In genomic region chr4:162465356-162465755, GRCh38 we compare ENCODE assay signal across 4 cellular contexts.
A peak's percentile ranks its signal among the peaks of the same experiment; 100 is the strongest.
DNase-seq lines count a peak whose midpoint lies in the region; ATAC-seq, FAIRE-seq and TF ChIP-seq lines count a peak whose summit lies in the region.
"Not testable (repeated sequence)": the region's sequence is repeated elsewhere in the genome, so short reads cannot be mapped to it uniquely, and the experiment has no call there.

No MANE protein-coding gene starts in this region.

- TF ChIP-seq EP300 in HepG2 (IDR thresholded peaks at IDR 0.05; ENCODE audit: low read depth in 2 of 2, low read length in 2 of 2); HepG2 (CRISPR knock-in tag; IDR thresholded peaks at IDR 0.05; ENCODE audit: borderline replicate concordance): not testable (repeated sequence)

- H3K27me3 ChIP-seq in HepG2 (ENCODE audit: control insufficient read depth in 1 of 2, insufficient read depth in 2 of 2, low read length in 2 of 2); neural progenitor cell: not testable (repeated sequence)

- not testable (repeated sequence) for H3K79me2 ChIP-seq in HepG2 (ENCODE audit: insufficient read depth, low read length); neural progenitor cell (ENCODE audit: low read depth)

- H3K27me3 Mint-ChIP-seq in neural progenitor cell (ENCODE audit: insufficient read depth, low read depth): not testable (repeated sequence)

- H3K36me3 ChIP-seq in HepG2 (replicated peaks in 1 of 2; ENCODE audit: control insufficient read depth in 1 of 2, insufficient read depth in 2 of 2, low read length in 2 of 2); neural progenitor cell: not testable (repeated sequence)

- in situ Hi-C loops in HepG2 (cut with HindIII; ENCODE audit: extremely low pct_ligation_motif_present, low pct_unique_long_range_greater_than_20kb): not testable (repeated sequence)

- ATAC-seq in HepG2: not testable (repeated sequence)

- H3K9me3 Mint-ChIP-seq in neural progenitor cell: not testable (repeated sequence)

- H3F3A ChIP-seq in neural progenitor cell (ENCODE audit: low read depth): not testable (repeated sequence)

- H3K4me2 ChIP-seq in HepG2 (ENCODE audit: low read depth, low read length); neural progenitor cell: not testable (repeated sequence)

- not testable (repeated sequence) for H3K36me3 Mint-ChIP-seq in neural progenitor cell

- not testable (repeated sequence) for H3K4me1 Mint-ChIP-seq in neural progenitor cell

- CTCF ChIA-PET in HepG2 (lab: Yijun Ruan, JAX; ENCODE audit: low intra/inter-chr PET ratio, low total read pairs): not testable (repeated sequence)

- not testable (repeated sequence) for TF ChIP-seq CTCF in HepG2 (CRISPR knock-in tag; IDR thresholded peaks at IDR 0.05); neural progenitor cell (IDR thresholded peaks at IDR 0.05)

- not testable (repeated sequence) for H3K4me1 ChIP-seq in HepG2 (ENCODE audit: insufficient read depth, low read length); neural progenitor cell

- not testable (repeated sequence) for TF ChIP-seq RAD21 in HepG2 (CRISPR knock-in tag; IDR thresholded peaks at IDR 0.05)

- H3K9ac ChIP-seq in HepG2 (ENCODE audit: insufficient read depth, low read depth, low read length); neural progenitor cell: not testable (repeated sequence)

- intact Hi-C loops in HepG2 (cut with micrococcal nuclease; ENCODE audit: unreplicated experiment): loop anchor here (10.0 kb wide), 1 partner anchor 1141 kb away; no protein-coding TSS in a partner anchor

- not testable (repeated sequence) for H3K4me3 Mint-ChIP-seq in neural progenitor cell

- H3K27ac ChIP-seq in HepG2 (ENCODE audit: extremely low read length, insufficient read depth, low read length); neural progenitor cell: not testable (repeated sequence)

- H4K20me1 ChIP-seq in HepG2 (ENCODE audit: insufficient read depth, low read length); neural progenitor cell (ENCODE audit: low read depth): not testable (repeated sequence)

- not testable (repeated sequence) for H3K27ac Mint-ChIP-seq in neural progenitor cell

- not testable (repeated sequence) for TF ChIP-seq POLR2A in HepG2 (IDR thresholded peaks at IDR 0.05; ENCODE audit: insufficient read depth in 1 of 2, low read depth in 2 of 2, low read length in 2 of 2)

- POLR2A ChIA-PET in HepG2 (lab: Yijun Ruan, JAX): not testable (repeated sequence)

- not testable (repeated sequence) for H3K9me3 ChIP-seq in HepG2 (ENCODE audit: low read length); neural progenitor cell (ENCODE audit: low read depth)

- H2AFZ ChIP-seq in HepG2 (ENCODE audit: low read length); neural progenitor cell (replicated peaks): not testable (repeated sequence)

- not testable (repeated sequence) for FAIRE-seq in HepG2 (lab: Jason Lieb, UNC)

- WGBS in HepG2 (ENCODE audit: low lambda C conversion rate): 0% methylated on average over 1 of the region's 1 CpG

- not testable (repeated sequence) for H3K4me3 ChIP-seq in HepG2 (replicated peaks in 1 of 3; ENCODE audit: insufficient read depth in 1 of 3, low read depth in 2 of 3, low read length in 3 of 3); neural progenitor cell

- peak; percentile 66 for DNase-seq in NCI-H82 (lab: John Stamatoyannopoulos, UW)
- DNase-seq in NCI-H82 treated with DMSO at 0.1 percent for 48 hours (lab: John Stamatoyannopoulos, UW; ENCODE audit: unreplicated experiment): peak; percentile 48
- DNase-seq in HepG2 (ENCODE audit: low spot score): not testable (repeated sequence)
- peak; percentile 45 for DNase-seq in neural progenitor cell (ENCODE audit: low spot score)

- BruUV-seq in HepG2 (replicated peaks; lab: Mats Ljungman, UMichigan): not testable (repeated sequence)

TF ChIP-seq in HepG2, 621 proteins besides CTCF, POLR2A, EP300 and RAD21:
- peak; percentile 76 for TF ChIP-seq ATF7 (IDR thresholded peaks at IDR 0.05)
- TF ChIP-seq ATF7, CREB1 (CRISPR knock-in tag; IDR thresholded peaks at IDR 0.05): not testable (repeated sequence)
- peak; percentile 74 for TF ChIP-seq CREB1 (IDR thresholded peaks at IDR 0.05)
